In the genomic region with DNA sequence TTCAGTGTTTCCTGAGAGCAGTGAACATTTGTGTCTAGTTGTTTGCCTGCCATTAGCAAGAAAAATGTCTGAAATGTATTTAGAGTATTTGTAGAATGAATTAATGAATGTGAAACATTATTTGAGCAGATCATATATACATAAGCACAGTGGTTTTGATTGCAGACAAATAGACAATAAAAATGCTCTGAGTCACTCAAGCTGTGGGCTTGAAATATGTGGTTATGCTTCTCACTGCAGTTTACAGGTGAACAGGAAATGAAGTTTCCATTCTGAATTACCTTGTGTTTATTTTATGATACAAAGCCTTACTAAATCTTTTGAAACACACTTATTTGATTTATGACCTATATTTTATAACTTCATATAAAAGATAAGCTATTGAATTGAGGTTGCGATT, we compare ENCODE assay signal across 23 cellular contexts.
A peak's percentile ranks its signal among the peaks of the same experiment; 100 is the strongest.
DNase-seq lines count a peak whose midpoint lies in the region; ATAC-seq and TF ChIP-seq lines count a peak whose summit lies in the region.
"Had no signal": no experiment of that assay in that cellular context is flagged by ENCODE, and none has a peak within 500 bp of the region (broad histone marks: within the 10 kb centered on the region; RNA-seq: fewer than 3 reads in every experiment).

No MANE protein-coding gene starts in this region.

- TF ChIP-seq POLR2A in breast epithelium (IDR thresholded peaks at IDR 0.05): no peak
- no peak for TF ChIP-seq POLR2A in thyroid gland (IDR thresholded peaks at IDR 0.05)

- no peak overlapping the region for H3K4me3 Mint-ChIP-seq in MCF 10A (ENCODE audit: unreplicated experiment)
- H3K4me3 Mint-ChIP-seq: activated CD4-positive, alpha-beta T cell treated with anti-CD3 and anti-CD28 coated beads, Interleukin-2, amount 10 ng/mL, durations not matched to agents 7 days and 5 days; activated naive CD8-positive, alpha-beta T cell; activated T-helper 17 cell treated with anti-CD3 and anti-CD28 coated beads, Interleukin-2, amount 50 U/mL, for 72 hours; natural killer cell had no signal

- dilution Hi-C loops in mammary epithelial cell (cut with HindIII; ENCODE audit: low sequenced_read_pairs): no loop called here

- ATAC-seq in GM21381 (IDR thresholded peaks at IDR 0.05; ENCODE audit: unreplicated experiment) (no peak), GM19452 (IDR thresholded peaks at IDR 0.05; ENCODE audit: unreplicated experiment) (no peak)
- ATAC-seq: activated T-helper 17 cell treated with anti-CD3 and anti-CD28 coated beads, Interleukin-2, amount 50 U/mL, for 72 hours; natural killer cell; Right ventricle myocardium inferior had no signal

- H3K4me1 Mint-ChIP-seq in MCF 10A (ENCODE audit: insufficient read depth, unreplicated experiment): no peaks in the 10 kb centered on the region
- H3K4me1 Mint-ChIP-seq: activated CD4-positive, alpha-beta T cell treated with anti-CD3 and anti-CD28 coated beads, Interleukin-2, amount 10 ng/mL, durations not matched to agents 7 days and 5 days; activated T-helper 17 cell treated with anti-CD3 and anti-CD28 coated beads, Interleukin-2, amount 50 U/mL, for 72 hours; natural killer cell had no signal

- H3K9ac ChIP-seq in mammary epithelial cell (ENCODE audit: insufficient read depth, low read length): no peak overlapping the region
- H3K9ac ChIP-seq: BLaER1 treated with 17β-estradiol and CSF1 and Interleukin-3, amounts not matched to agents 10 nM and 100 nM; GM23248 had no signal

- H3K79me2 ChIP-seq in mammary epithelial cell (ENCODE audit: insufficient read depth, low read length): no peaks in the 10 kb centered on the region

- H3K27ac ChIP-seq in breast epithelium: no peak overlapping the region
- no peak overlapping the region for H3K27ac ChIP-seq in mammary epithelial cell (ENCODE audit: insufficient read depth, low read depth, low read length)
- H3K27ac ChIP-seq in substantia nigra (ENCODE audit: low read depth, low read length, poor library complexity, severe bottlenecking): no peak overlapping the region
- H3K27ac ChIP-seq in thyroid gland: no peak overlapping the region
- H3K27ac ChIP-seq: BLaER1 treated with 17β-estradiol and CSF1 and Interleukin-3, amounts not matched to agents 10 nM and 100 nM; esophagus muscularis mucosa; GM23248; right atrium auricular region; uterus had no signal

- H2AFZ ChIP-seq in mammary epithelial cell (ENCODE audit: low read depth, low read length): no peak overlapping the region
- H2AFZ ChIP-seq: GM23248 had no signal

- H3K27me3 ChIP-seq in breast epithelium (no peaks in the 10 kb centered on the region), mammary epithelial cell (ENCODE audit: insufficient read depth, low read length) (peaks cover 1% of the 10 kb centered on the region), thyroid gland (no peaks in the 10 kb centered on the region)
- H3K27me3 ChIP-seq: BLaER1 treated with 17β-estradiol and CSF1 and Interleukin-3, amounts not matched to agents 10 nM and 100 nM; esophagus muscularis mucosa; right atrium auricular region; uterus had no signal

- no peak for TF ChIP-seq CTCF in MCF 10A (IDR thresholded peaks at IDR 0.05; ENCODE audit: unreplicated experiment)
- TF ChIP-seq CTCF in breast epithelium (IDR thresholded peaks at IDR 0.05): no peak
- TF ChIP-seq CTCF in mammary epithelial cell (conservative IDR thresholded peaks at IDR 0.05 in 1 of 2, IDR thresholded peaks at IDR 0.05 in 1 of 2; ENCODE audit: extremely low read depth in 1 of 2, insufficient read depth in 1 of 2, low read depth in 1 of 2, low read length in 2 of 2): no peak
- no peak for TF ChIP-seq CTCF in thyroid gland (IDR thresholded peaks at IDR 0.05)

- BruUV-seq in MCF 10A (replicated peaks; lab: Mats Ljungman, UMichigan) (no TSS peak), mammary epithelial cell (replicated peaks; lab: Mats Ljungman, UMichigan) (no TSS peak)

- intact Hi-C loops in MCF 10A (cut with micrococcal nuclease): no loop called here
- intact Hi-C loops in breast epithelium (cut with DNase I; ENCODE audit: low total_unique reads): no loop called here
- intact Hi-C loops in mammary epithelial cell (cut with micrococcal nuclease): no loop called here
- intact Hi-C loops in thyroid gland (cut with DNase I): no loop called here

- CTCF ChIA-PET in MCF 10A (lab: Yijun Ruan, JAX) (no interaction called here), mammary epithelial cell (lab: Charles Lee; ENCODE audit: low non-redundant PET) (no interaction called here)

- WGBS in mammary epithelial cell (ENCODE audit: low coverage, missing lambda C conversion rate): 83% methylated on average over 1 of the region's 1 CpG
- WGBS in thyroid gland, 2 donors: 94 to 96% methylated on average over 1 of the region's 1 CpG

- H3K4me1 ChIP-seq in breast epithelium: no peaks in the 10 kb centered on the region
- no peaks in the 10 kb centered on the region for H3K4me1 ChIP-seq in mammary epithelial cell (ENCODE audit: insufficient read depth, low read length)
- no peaks in the 10 kb centered on the region for H3K4me1 ChIP-seq in thyroid gland
- H3K4me1 ChIP-seq: BLaER1 treated with 17β-estradiol and CSF1 and Interleukin-3, amounts not matched to agents 10 nM and 100 nM; esophagus muscularis mucosa; right atrium auricular region; uterus had no signal

- POLR2A ChIA-PET in MCF 10A (lab: Yijun Ruan, JAX): no interaction called here

- no peak overlapping the region for H3K27ac Mint-ChIP-seq in MCF 10A (ENCODE audit: low read depth, unreplicated experiment)
- H3K27ac Mint-ChIP-seq: activated CD4-positive, alpha-beta T cell treated with anti-CD3 and anti-CD28 coated beads, Interleukin-2, amount 10 ng/mL, durations not matched to agents 7 days and 5 days; activated naive CD8-positive, alpha-beta T cell; activated T-helper 17 cell treated with anti-CD3 and anti-CD28 coated beads, Interleukin-2, amount 50 U/mL, for 72 hours; natural killer cell had no signal

- no peak overlapping the region for H3K4me3 ChIP-seq in breast epithelium
- H3K4me3 ChIP-seq in mammary epithelial cell (replicated peaks in 1 of 3; ENCODE audit: insufficient read depth in 1 of 3, low read depth in 2 of 3, low read length in 3 of 3): no peak overlapping the region
- no peak overlapping the region for H3K4me3 ChIP-seq in thyroid gland (replicated peaks in 1 of 3)
- H3K4me3 ChIP-seq: BLaER1 treated with 17β-estradiol and CSF1 and Interleukin-3, amounts not matched to agents 10 nM and 100 nM; esophagus muscularis mucosa; GM23248; right atrium auricular region; uterus had no signal

- in situ Hi-C loops in mammary epithelial cell (cut with MboI; ENCODE audit: low sequenced_read_pairs in 2 of 2): no loop called here

- H3K27me3 Mint-ChIP-seq in MCF 10A (ENCODE audit: insufficient read depth, unreplicated experiment): no peaks in the 10 kb centered on the region
- H3K27me3 Mint-ChIP-seq: activated CD4-positive, alpha-beta T cell treated with anti-CD3 and anti-CD28 coated beads, Interleukin-2, amount 10 ng/mL, durations not matched to agents 7 days and 5 days; activated naive CD8-positive, alpha-beta T cell; activated T-helper 17 cell treated with anti-CD3 and anti-CD28 coated beads, Interleukin-2, amount 50 U/mL, for 72 hours had no signal

- no peak overlapping the region for H3K4me2 ChIP-seq in mammary epithelial cell (ENCODE audit: insufficient read depth, low read depth, low read length)
- H3K4me2 ChIP-seq: BLaER1 treated with 17β-estradiol and CSF1 and Interleukin-3, amounts not matched to agents 10 nM and 100 nM had no signal

- DNase-seq in MCF 10A (ENCODE audit: unreplicated experiment): peak; percentile 51
- no peak for DNase-seq in breast epithelium (ENCODE audit: low spot score in 2 of 2)
- peak; percentile 43 for DNase-seq in NCI-H146 treated with DMSO at 0.1 percent for 48 hours (lab: John Stamatoyannopoulos, UW; ENCODE audit: unreplicated experiment)
- DNase-seq in mammary epithelial cell: peak; percentile 77
- DNase-seq in substantia nigra (lab: John Stamatoyannopoulos, UW): no peak
- DNase-seq in thyroid gland: no peak
- DNase-seq: ACHN; activated CD4-positive, alpha-beta T cell treated with anti-CD3 and anti-CD28 coated beads, Interleukin-2, amount 10 ng/mL, durations not matched to agents 7 days and 5 days; cerebellar nuclear complex; GDM1; GM23248; natural killer cell; NCI-H1092 treated with DMSO at 0.1 percent for 48 hours; stimulated activated CD8-positive, alpha-beta memory T cell treated with anti-CD3 and anti-CD28 coated beads, Interleukin-4, amount 100 ng/mL, for 48 hours; uterus had no signal

- H3K36me3 Mint-ChIP-seq in MCF 10A (ENCODE audit: insufficient read depth, unreplicated experiment): no peaks in the 10 kb centered on the region
- H3K36me3 Mint-ChIP-seq: activated naive CD8-positive, alpha-beta T cell; natural killer cell had no signal

- H3K9me3 ChIP-seq in breast epithelium (no peaks in the 10 kb centered on the region), mammary epithelial cell (replicated peaks; ENCODE audit: insufficient read depth, low read length) (no peaks in the 10 kb centered on the region), thyroid gland (no peaks in the 10 kb centered on the region)
- H3K9me3 ChIP-seq: BLaER1 treated with 17β-estradiol and CSF1 and Interleukin-3, amounts not matched to agents 10 nM and 100 nM; esophagus muscularis mucosa; right atrium auricular region; uterus had no signal

- no peaks in the 10 kb centered on the region for H3K9me3 Mint-ChIP-seq in MCF 10A (ENCODE audit: unreplicated experiment)
- H3K9me3 Mint-ChIP-seq: activated CD4-positive, alpha-beta T cell treated with anti-CD3 and anti-CD28 coated beads, Interleukin-2, amount 10 ng/mL, durations not matched to agents 7 days and 5 days; activated T-helper 17 cell treated with anti-CD3 and anti-CD28 coated beads, Interleukin-2, amount 50 U/mL, for 72 hours had no signal

- no peaks in the 10 kb centered on the region for H4K20me1 ChIP-seq in mammary epithelial cell (ENCODE audit: insufficient read depth, low read length)
- H4K20me1 ChIP-seq: BLaER1 treated with 17β-estradiol and CSF1 and Interleukin-3, amounts not matched to agents 10 nM and 100 nM had no signal

- H3K36me3 ChIP-seq in breast epithelium (no peaks in the 10 kb centered on the region), mammary epithelial cell (ENCODE audit: insufficient read depth, low read length) (no peaks in the 10 kb centered on the region), thyroid gland (no peaks in the 10 kb centered on the region)
- H3K36me3 ChIP-seq: BLaER1 treated with 17β-estradiol and CSF1 and Interleukin-3, amounts not matched to agents 10 nM and 100 nM; esophagus muscularis mucosa; right atrium auricular region; uterus had no signal

Comparison
In these comparisons a context has a peak if more than half of its experiments do, and no peak if none do; other contexts are left out.
1. DNase-seq: peak in MCF 10A (single experiment), NCI-H146 treated with DMSO at 0.1 percent for 48 hours (single experiment) and mammary epithelial cell (single experiment); none in breast epithelium (0 of 2), substantia nigra (0 of 49) and thyroid gland (0 of 2).